8 cellular contexts compared by ENCODE assay signal in genomic region chr12:47021298-47021697, GRCh38. TPM values are rescaled to one million over a fixed set of nuclear protein-coding genes. Genes with fewer than 3 reads are reported as not detected.
A peak's percentile ranks its signal among the peaks of the same experiment; 100 is the strongest.
DNase-seq lines count a peak whose midpoint lies in the region; ATAC-seq, FAIRE-seq and TF ChIP-seq lines count a peak whose summit lies in the region.

No MANE protein-coding gene starts in this region.

- ATAC-seq in body of pancreas (peak; percentile 55), HG02870 (IDR thresholded peaks at IDR 0.05; ENCODE audit: unreplicated experiment) (no peak), GM19023 (IDR thresholded peaks at IDR 0.05; ENCODE audit: unreplicated experiment) (no peak)

- H3K9me3 ChIP-seq in body of pancreas: no peaks in the 10 kb centered on the region
- no peaks in the 10 kb centered on the region for H3K9me3 ChIP-seq in keratinocyte (ENCODE audit: control insufficient read depth, low read depth, low read length)
- H3K9me3 ChIP-seq in suprapubic skin: no peaks in the 10 kb centered on the region

- H3K9ac ChIP-seq in keratinocyte (ENCODE audit: control insufficient read depth, extremely low read depth, insufficient read depth, low read length): no peak overlapping the region

- peak; percentile 92 for FAIRE-seq in keratinocyte (lab: Jason Lieb, UNC)

- peak; percentile 59 for DNase-seq in DMS153 (lab: John Stamatoyannopoulos, UW)
- peak; percentile 91 for DNase-seq in HFF-Myc (ENCODE audit: extremely low read depth, low read depth)
- peak; percentile 61 for DNase-seq in NCI-H748 treated with DMSO at 0.1 percent for 48 hours (lab: John Stamatoyannopoulos, UW)
- DNase-seq in body of pancreas: peak in 1 of 4 donors; percentile 13
- no peak for DNase-seq in keratinocyte (ENCODE audit: low read depth, low spot score)
- no peak for DNase-seq in suprapubic skin (ENCODE audit: low spot score in 2 of 2)

- dilution Hi-C loops in keratinocyte (cut with MboI; ENCODE audit: extremely low pct_ligation_motif_present, low sequenced_read_pairs): no loop called here

- TF ChIP-seq POLR2A in body of pancreas (IDR thresholded peaks at IDR 0.05): no peak
- no peak for TF ChIP-seq POLR2A in suprapubic skin (IDR thresholded peaks at IDR 0.05)

- 49 to 50% methylated on average over 2 of the region's 2 CpGs for WGBS in body of pancreas, 2 donors
- 48% methylated on average over 2 of the region's 2 CpGs for WGBS in suprapubic skin

- no peak for TF ChIP-seq EP300 in suprapubic skin (IDR thresholded peaks at IDR 0.05)

- H3K79me2 ChIP-seq in keratinocyte (ENCODE audit: control insufficient read depth, insufficient read depth, low read length): no peaks in the 10 kb centered on the region

- H2AFZ ChIP-seq in keratinocyte (ENCODE audit: control insufficient read depth, low read length): no peak overlapping the region

- peak; percentile 37 for TF ChIP-seq CTCF in HFF-Myc (IDR thresholded peaks at IDR 0.05; ENCODE audit: low read depth, low read length, missing control alignments)
- TF ChIP-seq CTCF in body of pancreas (IDR thresholded peaks at IDR 0.05): peak; percentile 13 to 74 (median 67)
- peak in 2 of 3 experiments; percentile 6 to 56 for TF ChIP-seq CTCF in keratinocyte (optimal IDR thresholded peaks at IDR 0.05 in 1 of 3, IDR thresholded peaks at IDR 0.05 in 1 of 3, conservative IDR thresholded peaks at IDR 0.05 in 1 of 3; ENCODE audit: extremely low read depth in 1 of 3, insufficient read depth in 2 of 3, low read length in 3 of 3)
- peak; percentile 45 to 51 for TF ChIP-seq CTCF in suprapubic skin (IDR thresholded peaks at IDR 0.05)

- H3K27ac ChIP-seq in body of pancreas: no peak overlapping the region
- no peak overlapping the region for H3K27ac ChIP-seq in keratinocyte (ENCODE audit: control insufficient read depth, insufficient read depth, low read length)
- no peak overlapping the region for H3K27ac ChIP-seq in suprapubic skin

- intact Hi-C loops in body of pancreas (cut with DNase I): no loop called here

- H4K20me1 ChIP-seq in keratinocyte (ENCODE audit: control insufficient read depth, extremely low read depth, insufficient read depth, low read length): no peaks in the 10 kb centered on the region

- no peaks in the 10 kb centered on the region for H3K9me1 ChIP-seq in keratinocyte (ENCODE audit: control insufficient read depth, extremely low read depth, insufficient read depth, low read length)

- H3K36me3 ChIP-seq in body of pancreas (replicated peaks in 1 of 2; ENCODE audit: insufficient read depth in 1 of 2, low read depth in 2 of 2) (no peaks in the 10 kb centered on the region), keratinocyte (ENCODE audit: control insufficient read depth in 2 of 2, extremely low read depth in 1 of 2, insufficient read depth in 2 of 2, low read length in 2 of 2) (no peaks in the 10 kb centered on the region), suprapubic skin (no peaks in the 10 kb centered on the region)

- H3K4me1 ChIP-seq in body of pancreas (no peaks in the 10 kb centered on the region), keratinocyte (ENCODE audit: control insufficient read depth, extremely low read depth, insufficient read depth, low read length) (peaks cover 46% of the 10 kb centered on the region), suprapubic skin (no peaks in the 10 kb centered on the region)

- no peak overlapping the region for H3K4me2 ChIP-seq in keratinocyte (ENCODE audit: control insufficient read depth, extremely low read depth, insufficient read depth, low read depth, low read length)

- H3K4me3 ChIP-seq in HFF-Myc (replicated peaks; ENCODE audit: low read depth, low read length): no peak overlapping the region
- H3K4me3 ChIP-seq in body of pancreas: no peak overlapping the region
- no peak overlapping the region for H3K4me3 ChIP-seq in keratinocyte (ENCODE audit: control insufficient read depth in 2 of 3, extremely low read depth in 1 of 3, insufficient read depth in 2 of 3, low read depth in 1 of 3, low read length in 3 of 3)
- no peak overlapping the region for H3K4me3 ChIP-seq in suprapubic skin

- H3K27me3 ChIP-seq in body of pancreas (no peaks in the 10 kb centered on the region), keratinocyte (ENCODE audit: control insufficient read depth, extremely low read depth, insufficient read depth, low read length) (no peaks in the 10 kb centered on the region), suprapubic skin (peaks cover 3% of the 10 kb centered on the region)

RNA-seq across cellular contexts. Expression of gene PCED1B, which starts 58.1 kb away (rescaled TPM):
- total RNA-seq in body of pancreas (10 to 100 TPM in 1 of 2 donors, 1 to 10 TPM in 1; 2.3 to 14.2 TPM), suprapubic skin (1 to 10 TPM in 1 of 4 donors, under 1 TPM in 1, not detected in 2; 0.65 to 5.1 TPM)
- 3.1 to 3.7 TPM (median 3.2 TPM) in 3 replicates for polyA plus RNA-seq in keratinocyte
- polyA plus RNA-seq in keratinocyte (2011; ENCODE audit: low read depth): 2.0 TPM
- polyA plus RNA-seq in keratinocyte (2011; cell fraction: cytosol; rRNA removed): 2.4 and 4.7 TPM in 2 replicates
- polyA plus RNA-seq in keratinocyte (2011; cell fraction: nucleus; rRNA removed): 7.8 and 13.8 TPM in 2 replicates
- 5.1 and 8.0 TPM in 2 replicates for polyA plus RNA-seq in keratinocyte (2012; ENCODE audit: low replicate concordance)
- polyA minus RNA-seq in keratinocyte: 2.9 to 5.0 TPM (median 4.4 TPM) in 3 replicates
- 2.1 TPM for polyA minus RNA-seq in keratinocyte (2011; cell fraction: cytosol; rRNA and poly(A)+ RNA removed)
- 3.2 and 4.5 TPM in 2 replicates for polyA minus RNA-seq in keratinocyte (2011; cell fraction: nucleus; rRNA and poly(A)+ RNA removed)

RNA-seq across cellular contexts. Expression of gene AMIGO2, which starts 58.5 kb away (rescaled TPM):
- total RNA-seq in body of pancreas: 1 to 10 TPM; 2.6 to 4.0 TPM
- polyA plus RNA-seq in keratinocyte: 50.7 to 76.5 TPM (median 71.3 TPM) in 3 replicates
- polyA plus RNA-seq in keratinocyte (2011; ENCODE audit: low read depth): 8.3 TPM
- 29.4 and 57.4 TPM in 2 replicates for polyA plus RNA-seq in keratinocyte (2011; cell fraction: cytosol; rRNA removed)
- 135 and 145 TPM in 2 replicates for polyA plus RNA-seq in keratinocyte (2011; cell fraction: nucleus; rRNA removed)
- polyA plus RNA-seq in keratinocyte (2012; ENCODE audit: low replicate concordance): 12.8 and 59.8 TPM in 2 replicates
- 33.5 to 51.5 TPM (median 39.6 TPM) in 3 replicates for polyA minus RNA-seq in keratinocyte
- 30.3 TPM for polyA minus RNA-seq in keratinocyte (2011; cell fraction: cytosol; rRNA and poly(A)+ RNA removed)
- 45.1 and 74.9 TPM in 2 replicates for polyA minus RNA-seq in keratinocyte (2011; cell fraction: nucleus; rRNA and poly(A)+ RNA removed)
- total RNA-seq in suprapubic skin: 1 to 10 TPM; 1.4 to 2.7 (median 2.3) TPM

Comparison
In these comparisons a context has a peak if more than half of its experiments do, and no peak if none do; other contexts are left out.
1. DNase-seq: peak in DMS153 (single experiment), HFF-Myc (single experiment) and NCI-H748 treated with DMSO at 0.1 percent for 48 hours (single experiment); none in keratinocyte (single experiment) and suprapubic skin (0 of 2).
2. Peak in every context shown above with its lines, with median percentiles within 50 percentile points of each other: CTCF ChIP-seq.